Comparison of ENCODE assay signal across 8 cellular contexts in the genomic region with DNA sequence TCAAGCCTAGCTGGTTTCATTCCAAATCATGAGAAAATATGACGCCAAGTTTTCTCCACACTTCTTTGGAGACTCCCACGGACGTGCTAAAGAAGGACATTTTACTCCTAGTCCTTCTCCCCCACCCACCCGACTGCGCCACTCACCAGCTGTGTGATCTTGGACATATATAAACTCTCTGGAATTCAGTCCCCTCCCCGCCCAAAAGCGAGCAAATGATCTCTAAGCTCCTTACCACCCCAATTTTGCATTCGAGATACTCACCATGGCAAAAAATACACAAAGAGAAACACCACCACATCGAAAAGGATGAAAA. TPM values are rescaled to one million over a fixed set of nuclear protein-coding genes. Genes with fewer than 3 reads are reported as not detected.
DNase-seq lines count a peak whose midpoint lies in the region; TF ChIP-seq lines count a peak whose summit lies in the region.

No MANE protein-coding gene starts in this region.

- H3K9me3 Mint-ChIP-seq in MCF 10A (ENCODE audit: unreplicated experiment) = no peaks in the 10 kb centered on the region

- H2AFZ ChIP-seq in GM23248 (peak overlapping the region; percentile 97), MM.1S (ENCODE audit: low read length) (peak overlapping the region; percentile 59)

- H3K79me2 ChIP-seq in GM23248 (ENCODE audit: insufficient read depth) (peaks cover 49% of the 10 kb centered on the region), MM.1S (ENCODE audit: low read length) (peaks cover 40% of the 10 kb centered on the region)

- H4K20me1 ChIP-seq in GM23248 (ENCODE audit: insufficient read depth) (no peaks in the 10 kb centered on the region), MM.1S (ENCODE audit: insufficient read depth, low read length) (no peaks in the 10 kb centered on the region)

- peak overlapping the region; percentile 87 for H3K9ac ChIP-seq in GM23248
- H3K9ac ChIP-seq in MM.1S (ENCODE audit: low read length) = peak overlapping the region; percentile 77

- WGBS in GM23248 (ENCODE audit: low coverage in 1 of 2, low lambda C conversion rate in 2 of 2, missing lambda C conversion rate in 2 of 2), 2 experiments = 1% methylated on average over 9 of the region's 9 CpGs

- peaks cover 35% of the 10 kb centered on the region for H3K36me3 ChIP-seq in GM23248 (ENCODE audit: low read depth)
- no peaks in the 10 kb centered on the region for H3K36me3 ChIP-seq in MM.1S (replicated peaks; ENCODE audit: insufficient read depth, low read length)
- H3K36me3 ChIP-seq in kidney epithelial cell (ENCODE audit: control insufficient read depth, insufficient read depth, low read length) = no peaks in the 10 kb centered on the region

- H3K27ac ChIP-seq in GM23248 (peak overlapping the region; percentile 83), MM.1S (ENCODE audit: low read length) (peak overlapping the region; percentile 89)

- H3K4me1 Mint-ChIP-seq in MCF 10A (ENCODE audit: insufficient read depth, unreplicated experiment) = peaks cover 12% of the 10 kb centered on the region

- no peaks in the 10 kb centered on the region for H3K9me3 ChIP-seq in GM23248 (ENCODE audit: low read depth)
- H3K9me3 ChIP-seq in MM.1S (replicated peaks; ENCODE audit: insufficient read depth, low read length) = no peaks in the 10 kb centered on the region

- in situ Hi-C loops in GM23248 (cut with MboI) = no loop called here

- TF ChIP-seq CTCF in MM.1S (IDR thresholded peaks at IDR 0.05; ENCODE audit: low read length) (no peak), MCF 10A (IDR thresholded peaks at IDR 0.05; ENCODE audit: unreplicated experiment) (no peak), kidney epithelial cell (IDR thresholded peaks at IDR 0.05; ENCODE audit: insufficient read depth, low read length, poor library complexity, severe bottlenecking) (no peak)

- H3K9me2 ChIP-seq in GM23248 (ENCODE audit: insufficient read depth) (no peaks in the 10 kb centered on the region), MM.1S (replicated peaks; ENCODE audit: insufficient read depth, low read length) (no peaks in the 10 kb centered on the region)

- POLR2A ChIA-PET in MCF 10A (lab: Yijun Ruan, JAX) = interaction anchor here (0.7 to 4.5 kb wide), 42 partner anchors 9 to 763 kb away, joined by 3 to 50 read pairs (median 4); a partner anchor contains a TSS

- DNase-seq in CMK (ENCODE audit: low read depth) (peak; percentile 8), GM23248 (peak; percentile 77), MM.1S (no peak), MCF 10A (ENCODE audit: unreplicated experiment) (no peak), kidney epithelial cell (ENCODE audit: low read depth) (no peak), HuH-7 (ENCODE audit: low spot score) (no peak), NCI-H146 treated with DMSO at 0.1 percent for 48 hours (lab: John Stamatoyannopoulos, UW; ENCODE audit: unreplicated experiment) (no peak)
- peak; percentile 9 for DNase-seq in stimulated activated CD8-positive, alpha-beta memory T cell treated with anti-CD3 and anti-CD28 coated beads, Interleukin-15, amount 100 ng/mL, for 24 hours (ENCODE audit: low read depth)

- peak overlapping the region; percentile 82 for H3K4me3 ChIP-seq in GM23248
- peak overlapping the region; percentile 78 for H3K4me3 ChIP-seq in MM.1S (ENCODE audit: low read length)
- H3K4me3 ChIP-seq in kidney epithelial cell (ENCODE audit: low read depth, low read length) = peak overlapping the region; percentile 56

- BruUV-seq in MCF 10A (replicated peaks; lab: Mats Ljungman, UMichigan) = no TSS peak

- intact Hi-C loops in MCF 10A (cut with micrococcal nuclease) = no loop called here

- CTCF ChIA-PET in MCF 10A (lab: Yijun Ruan, JAX) = interaction anchor here (0.6 to 5.1 kb wide), 21 partner anchors 10 to 1145 kb away, joined by 3 to 33 read pairs (median 4); a partner anchor contains a TSS

- H3K4me2 ChIP-seq in GM23248 (ENCODE audit: unreplicated experiment) (peak overlapping the region; percentile 86), MM.1S (ENCODE audit: low read depth, low read length) (peak overlapping the region; percentile 75)

- H3K27ac Mint-ChIP-seq in MCF 10A (ENCODE audit: low read depth, unreplicated experiment) = peak overlapping the region; percentile 97

- H3K4me1 ChIP-seq in GM23248 (ENCODE audit: insufficient read depth) = peaks cover 15% of the 10 kb centered on the region; the same call in 1 of the 2 replicates
- peaks cover 8% of the 10 kb centered on the region for H3K4me1 ChIP-seq in MM.1S (ENCODE audit: low read length)

- peaks cover 53% of the 10 kb centered on the region for H3F3A ChIP-seq in GM23248 (ENCODE audit: insufficient read depth)
- H3F3A ChIP-seq in MM.1S (ENCODE audit: insufficient read depth, low read length) = peaks cover 18% of the 10 kb centered on the region

- H3K4me3 Mint-ChIP-seq in MCF 10A (ENCODE audit: unreplicated experiment) = peak overlapping the region; percentile 93

- H3K27me3 Mint-ChIP-seq in MCF 10A (ENCODE audit: insufficient read depth, unreplicated experiment) = no peaks in the 10 kb centered on the region

- H3K36me3 Mint-ChIP-seq in MCF 10A (ENCODE audit: insufficient read depth, unreplicated experiment) = peaks cover 28% of the 10 kb centered on the region

- H3K27me3 ChIP-seq in GM23248 (replicated peaks; ENCODE audit: insufficient read depth) = no peaks in the 10 kb centered on the region
- no peaks in the 10 kb centered on the region for H3K27me3 ChIP-seq in MM.1S (replicated peaks; ENCODE audit: insufficient read depth, low read length)
- H3K27me3 ChIP-seq in kidney epithelial cell (ENCODE audit: control insufficient read depth, insufficient read depth, low read length) = no peaks in the 10 kb centered on the region

RNA-seq across cellular contexts. Expression of a gene that starts 21.9 kb away (rescaled TPM):
- total RNA-seq in GM23248 (2014; rRNA removed; shearing (Covaris generic)) = not detected in 2 replicates
- not detected in 2 replicates for polyA plus RNA-seq in GM23248 (2016; fragmentation: Nextera tagmentation; extraction: Ambion mirVana)
- not detected in 2 replicates for total RNA-seq in MCF 10A (2022)
- not detected in 2 replicates for total RNA-seq in kidney epithelial cell

Comparison
In these comparisons a context has a peak if more than half of its experiments do, and no peak if none do; other contexts are left out.
1. DNase-seq: peak in CMK (single experiment), GM23248 (single experiment) and stimulated activated CD8-positive, alpha-beta memory T cell treated with anti-CD3 and anti-CD28 coated beads, Interleukin-15, amount 100 ng/mL, for 24 hours (single experiment); none in MM.1S (single experiment), MCF 10A (single experiment), kidney epithelial cell (single experiment), HuH-7 (single experiment) and NCI-H146 treated with DMSO at 0.1 percent for 48 hours (single experiment).
2. Peak in every context shown above with its lines, with median percentiles within 50 percentile points of each other: H3K4me3 ChIP-seq.